ENCODE assay signal across 1 cellular context in the genomic region with DNA sequence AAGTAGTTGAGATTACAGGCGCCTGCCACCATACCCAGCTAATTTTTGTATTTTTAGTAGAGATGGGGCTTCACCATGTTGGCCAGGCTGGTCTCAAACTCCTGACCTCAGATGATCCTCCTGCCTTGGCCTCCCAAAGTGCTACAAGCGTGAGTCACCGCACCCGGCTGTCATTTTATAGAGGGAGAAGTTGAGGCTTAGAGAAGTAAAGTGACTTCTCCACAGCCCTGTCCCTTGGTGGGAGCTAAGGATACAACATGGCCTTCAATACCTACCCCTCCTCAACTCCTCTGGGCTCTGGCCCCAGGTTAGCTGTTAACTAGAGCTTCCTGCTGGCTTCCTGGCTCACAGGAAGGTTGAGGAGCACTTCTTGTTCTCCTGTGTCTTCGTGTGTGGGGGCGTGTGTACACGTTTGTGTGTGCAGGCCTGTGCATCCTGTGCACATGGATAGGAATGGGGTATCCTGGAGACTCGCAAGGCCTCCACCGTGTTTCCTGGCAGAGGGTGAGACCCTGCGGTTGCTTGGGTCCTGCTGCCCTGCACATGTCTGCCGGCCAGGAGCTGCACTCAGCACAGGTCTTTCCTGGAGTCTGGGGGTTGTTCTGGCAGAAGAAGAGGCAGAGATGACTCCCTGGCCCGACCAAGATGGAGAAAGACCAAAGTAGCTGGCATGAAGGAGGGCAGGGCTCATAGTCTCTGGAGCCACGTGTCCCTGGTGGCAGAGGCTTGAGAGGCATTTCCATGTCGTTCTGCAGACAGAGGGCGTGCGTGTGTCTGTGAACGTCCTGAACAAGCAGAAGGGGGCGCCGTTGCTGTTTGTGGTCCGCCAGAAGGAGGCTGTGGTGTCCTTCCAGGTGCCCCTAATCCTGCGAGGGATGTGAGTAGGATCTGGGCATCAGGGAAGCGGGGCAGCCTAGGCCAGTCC.
TF ChIP-seq lines count a peak whose summit lies in the region.

No MANE protein-coding gene starts in this region.

TF ChIP-seq in GM23338, 12 proteins besides CTCF, POLR2A, EP300 and RAD21:
- TF ChIP-seq EZH2 (IDR thresholded peaks at IDR 0.05; ENCODE audit: low read depth, unreplicated experiment) (no peak), POLR2AphosphoS5 (IDR thresholded peaks at IDR 0.05; ENCODE audit: low read depth) (no peak), CREB1 (CRISPR knock-in tag; IDR thresholded peaks at IDR 0.05; ENCODE audit: low read depth) (no peak), ZNF331 (CRISPR knock-in tag; IDR thresholded peaks at IDR 0.05; ENCODE audit: low read depth) (no peak), JUNB (IDR thresholded peaks at IDR 0.05; ENCODE audit: unreplicated experiment) (no peak), EZH2phosphoT487 (IDR thresholded peaks at IDR 0.05; ENCODE audit: unreplicated experiment) (no peak), STAT1 (IDR thresholded peaks at IDR 0.05; ENCODE audit: unreplicated experiment) (no peak), ZNF114 (CRISPR knock-in tag; IDR thresholded peaks at IDR 0.05) (no peak), NANOG (IDR thresholded peaks at IDR 0.05; ENCODE audit: borderline replicate concordance) (no peak)
- TF ChIP-seq, protein P1, sequence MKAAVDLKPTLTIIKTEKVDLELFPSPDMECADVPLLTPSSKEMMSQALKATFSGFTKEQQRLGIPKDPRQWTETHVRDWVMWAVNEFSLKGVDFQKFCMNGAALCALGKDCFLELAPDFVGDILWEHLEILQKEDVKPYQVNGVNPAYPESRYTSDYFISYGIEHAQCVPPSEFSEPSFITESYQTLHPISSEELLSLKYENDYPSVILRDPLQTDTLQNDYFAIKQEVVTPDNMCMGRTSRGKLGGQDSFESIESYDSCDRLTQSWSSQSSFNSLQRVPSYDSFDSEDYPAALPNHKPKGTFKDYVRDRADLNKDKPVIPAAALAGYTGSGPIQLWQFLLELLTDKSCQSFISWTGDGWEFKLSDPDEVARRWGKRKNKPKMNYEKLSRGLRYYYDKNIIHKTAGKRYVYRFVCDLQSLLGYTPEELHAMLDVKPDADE (IDR thresholded peaks at IDR 0.05), result no peak
- TF ChIP-seq, protein P2, sequence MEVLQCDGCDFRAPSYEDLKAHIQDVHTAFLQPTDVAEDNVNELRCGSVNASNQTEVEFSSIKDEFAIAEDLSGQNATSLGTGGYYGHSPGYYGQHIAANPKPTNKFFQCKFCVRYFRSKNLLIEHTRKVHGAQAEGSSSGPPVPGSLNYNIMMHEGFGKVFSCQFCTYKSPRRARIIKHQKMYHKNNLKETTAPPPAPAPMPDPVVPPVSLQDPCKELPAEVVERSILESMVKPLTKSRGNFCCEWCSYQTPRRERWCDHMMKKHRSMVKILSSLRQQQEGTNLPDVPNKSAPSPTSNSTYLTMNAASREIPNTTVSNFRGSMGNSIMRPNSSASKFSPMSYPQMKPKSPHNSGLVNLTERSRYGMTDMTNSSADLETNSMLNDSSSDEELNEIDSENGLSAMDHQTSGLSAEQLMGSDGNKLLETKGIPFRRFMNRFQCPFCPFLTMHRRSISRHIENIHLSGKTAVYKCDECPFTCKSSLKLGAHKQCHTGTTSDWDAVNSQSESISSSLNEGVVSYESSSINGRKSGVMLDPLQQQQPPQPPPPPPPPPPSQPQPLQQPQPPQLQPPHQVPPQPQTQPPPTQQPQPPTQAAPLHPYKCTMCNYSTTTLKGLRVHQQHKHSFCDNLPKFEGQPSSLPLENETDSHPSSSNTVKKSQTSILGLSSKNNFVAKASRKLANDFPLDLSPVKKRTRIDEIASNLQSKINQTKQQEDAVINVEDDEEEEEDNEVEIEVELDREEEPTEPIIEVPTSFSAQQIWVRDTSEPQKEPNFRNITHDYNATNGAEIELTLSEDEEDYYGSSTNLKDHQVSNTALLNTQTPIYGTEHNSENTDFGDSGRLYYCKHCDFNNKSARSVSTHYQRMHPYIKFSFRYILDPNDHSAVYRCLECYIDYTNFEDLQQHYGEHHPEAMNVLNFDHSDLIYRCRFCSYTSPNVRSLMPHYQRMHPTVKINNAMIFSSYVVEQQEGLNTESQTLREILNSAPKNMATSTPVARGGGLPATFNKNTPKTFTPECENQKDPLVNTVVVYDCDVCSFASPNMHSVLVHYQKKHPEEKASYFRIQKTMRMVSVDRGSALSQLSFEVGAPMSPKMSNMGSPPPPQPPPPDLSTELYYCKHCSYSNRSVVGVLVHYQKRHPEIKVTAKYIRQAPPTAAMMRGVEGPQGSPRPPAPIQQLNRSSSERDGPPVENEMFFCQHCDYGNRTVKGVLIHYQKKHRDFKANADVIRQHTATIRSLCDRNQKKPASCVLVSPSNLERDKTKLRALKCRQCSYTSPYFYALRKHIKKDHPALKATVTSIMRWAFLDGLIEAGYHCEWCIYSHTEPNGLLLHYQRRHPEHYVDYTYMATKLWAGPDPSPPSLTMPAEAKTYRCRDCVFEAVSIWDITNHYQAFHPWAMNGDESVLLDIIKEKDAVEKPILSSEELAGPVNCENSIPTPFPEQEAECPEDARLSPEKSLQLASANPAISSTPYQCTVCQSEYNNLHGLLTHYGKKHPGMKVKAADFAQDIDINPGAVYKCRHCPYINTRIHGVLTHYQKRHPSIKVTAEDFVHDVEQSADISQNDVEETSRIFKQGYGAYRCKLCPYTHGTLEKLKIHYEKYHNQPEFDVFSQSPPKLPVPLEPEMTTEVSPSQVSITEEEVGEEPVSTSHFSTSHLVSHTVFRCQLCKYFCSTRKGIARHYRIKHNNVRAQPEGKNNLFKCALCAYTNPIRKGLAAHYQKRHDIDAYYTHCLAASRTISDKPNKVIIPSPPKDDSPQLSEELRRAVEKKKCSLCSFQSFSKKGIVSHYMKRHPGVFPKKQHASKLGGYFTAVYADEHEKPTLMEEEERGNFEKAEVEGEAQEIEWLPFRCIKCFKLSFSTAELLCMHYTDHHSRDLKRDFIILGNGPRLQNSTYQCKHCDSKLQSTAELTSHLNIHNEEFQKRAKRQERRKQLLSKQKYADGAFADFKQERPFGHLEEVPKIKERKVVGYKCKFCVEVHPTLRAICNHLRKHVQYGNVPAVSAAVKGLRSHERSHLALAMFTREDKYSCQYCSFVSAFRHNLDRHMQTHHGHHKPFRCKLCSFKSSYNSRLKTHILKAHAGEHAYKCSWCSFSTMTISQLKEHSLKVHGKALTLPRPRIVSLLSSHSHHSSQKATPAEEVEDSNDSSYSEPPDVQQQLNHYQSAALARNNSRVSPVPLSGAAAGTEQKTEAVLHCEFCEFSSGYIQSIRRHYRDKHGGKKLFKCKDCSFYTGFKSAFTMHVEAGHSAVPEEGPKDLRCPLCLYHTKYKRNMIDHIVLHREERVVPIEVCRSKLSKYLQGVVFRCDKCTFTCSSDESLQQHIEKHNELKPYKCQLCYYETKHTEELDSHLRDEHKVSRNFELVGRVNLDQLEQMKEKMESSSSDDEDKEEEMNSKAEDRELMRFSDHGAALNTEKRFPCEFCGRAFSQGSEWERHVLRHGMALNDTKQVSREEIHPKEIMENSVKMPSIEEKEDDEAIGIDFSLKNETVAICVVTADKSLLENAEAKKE (CRISPR knock-in tag; IDR thresholded peaks at IDR 0.05), result no peak
- TF ChIP-seq, protein P3, sequence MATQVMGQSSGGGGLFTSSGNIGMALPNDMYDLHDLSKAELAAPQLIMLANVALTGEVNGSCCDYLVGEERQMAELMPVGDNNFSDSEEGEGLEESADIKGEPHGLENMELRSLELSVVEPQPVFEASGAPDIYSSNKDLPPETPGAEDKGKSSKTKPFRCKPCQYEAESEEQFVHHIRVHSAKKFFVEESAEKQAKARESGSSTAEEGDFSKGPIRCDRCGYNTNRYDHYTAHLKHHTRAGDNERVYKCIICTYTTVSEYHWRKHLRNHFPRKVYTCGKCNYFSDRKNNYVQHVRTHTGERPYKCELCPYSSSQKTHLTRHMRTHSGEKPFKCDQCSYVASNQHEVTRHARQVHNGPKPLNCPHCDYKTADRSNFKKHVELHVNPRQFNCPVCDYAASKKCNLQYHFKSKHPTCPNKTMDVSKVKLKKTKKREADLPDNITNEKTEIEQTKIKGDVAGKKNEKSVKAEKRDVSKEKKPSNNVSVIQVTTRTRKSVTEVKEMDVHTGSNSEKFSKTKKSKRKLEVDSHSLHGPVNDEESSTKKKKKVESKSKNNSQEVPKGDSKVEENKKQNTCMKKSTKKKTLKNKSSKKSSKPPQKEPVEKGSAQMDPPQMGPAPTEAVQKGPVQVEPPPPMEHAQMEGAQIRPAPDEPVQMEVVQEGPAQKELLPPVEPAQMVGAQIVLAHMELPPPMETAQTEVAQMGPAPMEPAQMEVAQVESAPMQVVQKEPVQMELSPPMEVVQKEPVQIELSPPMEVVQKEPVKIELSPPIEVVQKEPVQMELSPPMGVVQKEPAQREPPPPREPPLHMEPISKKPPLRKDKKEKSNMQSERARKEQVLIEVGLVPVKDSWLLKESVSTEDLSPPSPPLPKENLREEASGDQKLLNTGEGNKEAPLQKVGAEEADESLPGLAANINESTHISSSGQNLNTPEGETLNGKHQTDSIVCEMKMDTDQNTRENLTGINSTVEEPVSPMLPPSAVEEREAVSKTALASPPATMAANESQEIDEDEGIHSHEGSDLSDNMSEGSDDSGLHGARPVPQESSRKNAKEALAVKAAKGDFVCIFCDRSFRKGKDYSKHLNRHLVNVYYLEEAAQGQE (IDR thresholded peaks at IDR 0.05; ENCODE audit: unreplicated experiment), result no peak
